In the genomic region with DNA sequence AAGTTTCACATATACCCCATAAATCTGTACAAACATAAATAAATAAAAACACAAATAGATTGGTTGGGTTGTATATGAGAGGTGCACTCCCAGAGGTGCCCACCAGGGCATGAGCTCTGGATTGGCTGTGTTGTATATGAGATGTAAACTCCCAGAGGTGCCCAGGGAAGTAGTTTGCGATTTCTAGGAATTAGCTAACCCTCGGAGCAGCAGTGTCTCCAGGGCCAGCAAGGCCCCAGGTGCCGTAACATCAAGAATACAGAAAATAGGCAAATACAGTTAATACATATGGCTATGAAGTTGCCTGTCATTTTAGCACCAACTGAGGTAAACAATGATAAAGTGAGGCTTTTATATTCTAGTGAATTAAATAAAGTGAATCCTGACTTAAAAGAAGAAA, we compare ENCODE assay signal across 9 cellular contexts. TPM values are rescaled to one million over a fixed set of nuclear protein-coding genes. Genes with fewer than 3 reads are reported as not detected.
A peak's percentile ranks its signal among the peaks of the same experiment; 100 is the strongest.
DNase-seq lines count a peak whose midpoint lies in the region; ATAC-seq and TF ChIP-seq lines count a peak whose summit lies in the region.
"Had no signal": no experiment of that assay in that cellular context is flagged by ENCODE, and none has a peak within 500 bp of the region (broad histone marks: within the 10 kb centered on the region; RNA-seq: fewer than 3 reads in every experiment).

No MANE protein-coding gene starts in this region.

- H3K27me3 ChIP-seq in A673 (replicated peaks; ENCODE audit: insufficient read depth, low read depth, low read length, poor library complexity) (peaks cover 40% of the 10 kb centered on the region), Peyer's patch (no peaks in the 10 kb centered on the region), foreskin keratinocyte (no peaks in the 10 kb centered on the region), aorta (ENCODE audit: control insufficient read depth in 1 of 2, insufficient read depth in 2 of 2, low read length in 1 of 2) (no peaks in the 10 kb centered on the region)

- no peaks in the 10 kb centered on the region for H3K4me1 ChIP-seq in A673 (ENCODE audit: insufficient read depth, low read length, poor library complexity, severe bottlenecking)
- peaks cover 0 to 7% (median 2%) of the 10 kb centered on the region in 4 donors for H3K4me1 ChIP-seq in Peyer's patch
- peaks cover 10% of the 10 kb centered on the region for H3K4me1 ChIP-seq in foreskin keratinocyte
- H3K4me1 ChIP-seq in aorta (ENCODE audit: control insufficient read depth in 1 of 2, insufficient read depth in 2 of 2, low read length in 2 of 2): no peaks in the 10 kb centered on the region

- no peak for TF ChIP-seq POLR2A in Peyer's patch (IDR thresholded peaks at IDR 0.05)

- no peaks in the 10 kb centered on the region for H3K9me3 ChIP-seq in A673 (ENCODE audit: low read depth, low read length, poor library complexity, severe bottlenecking)
- H3K9me3 ChIP-seq in Peyer's patch: no peaks in the 10 kb centered on the region
- no peaks in the 10 kb centered on the region for H3K9me3 ChIP-seq in aorta (ENCODE audit: control insufficient read depth, low read length)

- peak; percentile 53 for DNase-seq in A673 (ENCODE audit: low spot score)
- DNase-seq in GM10248 (ENCODE audit: extremely low spot score): no peak
- DNase-seq in Peyer's patch: no peak
- DNase-seq in foreskin keratinocyte: no peak
- DNase-seq in SK-N-DZ (ENCODE audit: low spot score): no peak
- no peak for DNase-seq in posterior cingulate gyrus
- DNase-seq in aorta: no peak
- DNase-seq: activated T-cell treated with anti-CD3 and anti-CD28 coated beads, Interleukin-2, amount 50 U/mL, for 4 hours had no signal

- intact Hi-C loops in A673 (cut with micrococcal nuclease; ENCODE audit: unreplicated experiment) (loop anchor here (10.0 kb wide), 2 partner anchors 154 to 304 kb away; a partner anchor contains a TSS), posterior cingulate gyrus (cut with DNase I) (no loop called here), aorta (cut with DNase I) (loop anchor here in 1 of 2 donors (10.0 kb wide), 1 partner anchor 364 kb away; a partner anchor contains a TSS)

- POLR2A ChIA-PET in A673 (lab: Charles Lee; ENCODE audit: low non-redundant PET) (no interaction called here), GM10248 (lab: Yijun Ruan, JAX) (no interaction called here)

- H3K27ac ChIP-seq in A673 (ENCODE audit: low read depth, low read length, poor library complexity, severe bottlenecking) (no peak overlapping the region), Peyer's patch (no peak overlapping the region), foreskin keratinocyte (no peak overlapping the region), aorta (ENCODE audit: low read depth in 1 of 2, low read length in 2 of 2) (no peak overlapping the region)

- H3K4me3 ChIP-seq in A673 (ENCODE audit: low read depth, low read length, poor library complexity, severe bottlenecking): no peak overlapping the region
- no peak overlapping the region for H3K4me3 ChIP-seq in Peyer's patch
- H3K4me3 ChIP-seq in aorta (ENCODE audit: low read length in 2 of 2): no peak overlapping the region

- no peaks in the 10 kb centered on the region for H3K36me3 ChIP-seq in A673 (ENCODE audit: insufficient read depth, low read length, poor library complexity, severe bottlenecking)
- H3K36me3 ChIP-seq in Peyer's patch: no peaks in the 10 kb centered on the region
- H3K36me3 ChIP-seq in aorta (ENCODE audit: control insufficient read depth in 1 of 2, insufficient read depth in 2 of 2, low read length in 1 of 2): no peaks in the 10 kb centered on the region

- ATAC-seq in foreskin keratinocyte: peak; percentile 55
- no peak for ATAC-seq in HG03342 (IDR thresholded peaks at IDR 0.05; ENCODE audit: unreplicated experiment)
- ATAC-seq in aorta (ENCODE audit: low FRiP score): no peak

- TF ChIP-seq CTCF in A673 (conservative IDR thresholded peaks at IDR 0.05; ENCODE audit: low read depth, low read length): peak; percentile 62
- TF ChIP-seq CTCF in GM10248 (IDR thresholded peaks at IDR 0.05; ENCODE audit: control extremely low read depth, extremely low read depth, low read depth, missing control alignments): peak; percentile 12
- TF ChIP-seq CTCF in Peyer's patch (IDR thresholded peaks at IDR 0.05): peak in 5 of 6 experiments; percentile 32 to 40 (median 35)
- TF ChIP-seq CTCF in foreskin keratinocyte (conservative IDR thresholded peaks at IDR 0.05): peak; percentile 56

- CTCF ChIA-PET in A673 (lab: Charles Lee): interaction anchor here (1.0 kb wide), 1 partner anchor 15 kb away, joined by 3 read pairs; a partner anchor contains a TSS
- CTCF ChIA-PET in GM10248 (lab: Yijun Ruan, JAX): interaction anchor here (0.7 to 1.9 kb wide), 15 partner anchors 10 to 528 kb away, joined by 3 to 24 read pairs (median 3); a partner anchor contains a TSS

- 57 to 61% methylated on average over 3 of the region's 3 CpGs for WGBS in aorta, 2 donors

- BruUV-seq in A673 (replicated peaks; lab: Mats Ljungman, UMichigan): no TSS peak

RNA-seq across cellular contexts. Expression of a gene that starts 5.4 kb away (rescaled TPM):
- 24.0 and 29.7 TPM in 2 replicates for total RNA-seq in A673 (2021)
- 10 to 100 TPM; 23.1 to 36.6 (median 26.7) TPM for total RNA-seq in Peyer's patch
- 33.5 and 34.1 TPM in 2 replicates for total RNA-seq in foreskin keratinocyte
- polyA plus RNA-seq in foreskin keratinocyte: 20.3 and 23.2 TPM in 2 replicates
- 15.0 and 23.5 TPM in 2 replicates for polyA plus RNA-seq in SK-N-DZ (2014; cell fraction: cytosol; rRNA removed)
- 9.7 and 9.9 TPM in 2 replicates for polyA plus RNA-seq in SK-N-DZ (2014; cell fraction: nucleus; rRNA removed)
- 10 to 100 TPM; 67.2 to 68.1 TPM for total RNA-seq in aorta
- 10 to 100 TPM; 43.2 to 87.6 TPM for polyA plus RNA-seq in aorta

RNA-seq across cellular contexts. Expression of a gene that starts 14.9 kb away (rescaled TPM):
- 40.3 and 43.0 TPM in 2 replicates for total RNA-seq in A673 (2021)
- total RNA-seq in Peyer's patch: 10 to 100 TPM; 15.8 to 28.9 (median 20.5) TPM
- total RNA-seq in foreskin keratinocyte: 27.6 and 29.3 TPM in 2 replicates
- polyA plus RNA-seq in foreskin keratinocyte: 11.0 and 13.8 TPM in 2 replicates
- polyA plus RNA-seq in SK-N-DZ (2014; cell fraction: cytosol; rRNA removed): 24.4 and 33.2 TPM in 2 replicates
- 19.3 and 20.2 TPM in 2 replicates for polyA plus RNA-seq in SK-N-DZ (2014; cell fraction: nucleus; rRNA removed)
- total RNA-seq in aorta: 10 to 100 TPM; 30.7 to 34.4 TPM
- polyA plus RNA-seq in aorta: 10 to 100 TPM; 15.7 to 18.5 TPM

Comparison
In these comparisons a context has a peak if more than half of its experiments do, and no peak if none do; other contexts are left out.
1. CTCF ChIP-seq: peak in every context shown above with its lines; median percentile 62 in A673; 56 in foreskin keratinocyte; 35 in Peyer's patch; 12 in GM10248.